7 cellular contexts compared by ENCODE assay signal in the genomic region with DNA sequence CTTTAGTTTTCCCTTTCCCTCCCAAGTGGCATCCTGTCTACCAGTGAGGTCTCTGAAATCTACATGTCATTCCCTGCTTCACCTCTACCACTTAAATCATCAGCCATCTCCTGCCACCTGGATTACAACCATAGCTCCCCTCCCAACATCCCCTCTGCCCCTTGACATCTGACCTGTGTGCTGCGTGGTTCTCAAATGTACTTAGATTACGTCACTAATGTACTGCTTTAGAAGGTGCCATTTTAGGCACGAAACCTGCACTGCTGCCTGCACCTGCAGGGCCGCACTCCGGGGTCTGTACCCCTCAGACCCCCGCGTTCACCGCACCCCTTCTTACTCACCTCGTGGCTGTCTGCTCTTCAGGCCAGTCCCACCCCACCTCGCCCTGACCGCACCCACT.
"Had no signal": no experiment of that assay in that cellular context is flagged by ENCODE, and none has a peak within 500 bp of the region (broad histone marks: within the 10 kb centered on the region; RNA-seq: fewer than 3 reads in every experiment).

No MANE protein-coding gene starts in this region.

- FAIRE-seq: HTR-8/SVneo, K562 had no signal

- H3K36me3 Mint-ChIP-seq: IgD-negative memory B cell had no signal

- H3K27me3 Mint-ChIP-seq: IgD-negative memory B cell had no signal

- H3K27ac ChIP-seq: HL-60 had no signal

- H3K4me3 ChIP-seq: K562 had no signal

- DNase-seq: IMR-90, KBM-7, KG1 had no signal

- H3K27ac Mint-ChIP-seq: IgD-negative memory B cell had no signal

- ATAC-seq: K562 had no signal

- H3K9me3 Mint-ChIP-seq: IgD-negative memory B cell had no signal
